In the genomic region with DNA sequence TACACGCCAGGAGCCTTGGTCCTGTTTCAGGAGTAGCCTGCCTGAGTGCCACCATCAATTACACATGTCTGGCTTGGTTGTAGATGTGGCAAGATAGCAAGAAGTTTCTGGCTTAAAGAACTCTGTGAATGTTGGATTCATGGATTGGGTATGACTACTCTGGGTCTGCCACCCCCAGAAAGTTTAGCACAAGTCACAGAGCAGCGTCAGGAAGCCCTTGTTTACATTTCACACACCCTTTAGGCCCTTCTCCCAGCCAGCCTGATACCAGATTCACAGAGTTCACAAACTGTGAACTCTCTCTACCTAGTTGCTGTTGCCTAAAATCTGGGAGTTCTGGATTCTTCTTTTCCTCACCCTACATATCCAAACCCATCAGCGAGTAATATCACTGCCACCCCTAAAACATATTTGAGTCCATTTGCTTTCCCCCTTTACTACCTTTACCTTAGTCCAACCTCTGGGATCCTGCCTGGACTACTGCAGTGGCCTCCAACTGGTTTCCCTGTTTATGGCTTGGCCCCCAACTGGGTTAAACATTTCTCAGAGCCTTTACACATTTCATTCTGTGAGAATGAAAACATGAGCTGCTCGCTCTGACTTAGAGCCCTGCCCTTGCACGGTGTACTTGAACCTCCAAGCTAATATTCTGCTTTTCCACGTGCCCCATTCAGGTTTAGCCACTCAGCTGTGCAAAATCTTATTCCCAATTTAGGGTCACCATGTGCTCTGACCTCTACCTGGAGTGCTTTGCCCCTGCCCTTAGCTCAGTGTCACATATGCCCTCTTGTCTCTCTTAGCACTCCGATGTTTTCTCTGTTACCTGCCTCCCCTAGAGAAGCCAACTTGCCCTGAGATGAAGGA, we compare ENCODE assay signal across 20 cellular contexts. TPM values are rescaled to one million over a fixed set of nuclear protein-coding genes. Genes with fewer than 3 reads are reported as not detected.
DNase-seq lines count a peak whose midpoint lies in the region; ATAC-seq and TF ChIP-seq lines count a peak whose summit lies in the region.
"Had no signal": no experiment of that assay in that cellular context is flagged by ENCODE, and none has a peak within 500 bp of the region (broad histone marks: within the 10 kb centered on the region; RNA-seq: fewer than 3 reads in every experiment).

No MANE protein-coding gene starts in this region.

- peaks cover 29% of the 10 kb centered on the region for H3K4me1 Mint-ChIP-seq in progenitor cell of endocrine pancreas (ENCODE audit: low read depth)

- DNase-seq in RWPE1 (ENCODE audit: low spot score) (no peak), hepatocyte (ENCODE audit: low spot score) (peak; percentile 54), progenitor cell of endocrine pancreas (ENCODE audit: low spot score, unreplicated experiment) (no peak), AG08395 (ENCODE audit: low spot score) (no peak), A172 (ENCODE audit: low spot score) (no peak)
- DNase-seq: activated CD4-positive, alpha-beta T cell treated with anti-CD3 and anti-CD28 coated beads, Interleukin-2, amount 50 U/mL, for 4 hours; activated naive CD4-positive, alpha-beta T cell treated with Interleukin-2 at 50 U/mL for 16 hours; hypothalamus; Karpas-422; midbrain; NCI-H1092 treated with DMSO at 0.1 percent for 48 hours; NCI-H524; nucleus accumbens; SHP77 treated with DMSO at 0.1 percent for 48 hours had no signal

- H3K4me3 ChIP-seq in hepatocyte, result no peak overlapping the region
- H3K4me3 ChIP-seq: BLaER1 treated with 17β-estradiol and CSF1 and Interleukin-3, amounts not matched to agents 10 nM and 100 nM; right atrium auricular region; thoracic aorta had no signal

- H3K27me3 ChIP-seq in hepatocyte, result no peaks in the 10 kb centered on the region
- H3K27me3 ChIP-seq: BLaER1 treated with 17β-estradiol and CSF1 and Interleukin-3, amounts not matched to agents 10 nM and 100 nM; right atrium auricular region had no signal

- POLR2A ChIA-PET in RWPE1 (lab: Yijun Ruan, JAX; ENCODE audit: low non-redundant PET), result no interaction called here

- H3K9me2 ChIP-seq in hepatocyte (replicated peaks; ENCODE audit: insufficient read depth), result no peaks in the 10 kb centered on the region

- no peaks in the 10 kb centered on the region for H3K79me2 ChIP-seq in hepatocyte

- H3K4me3 Mint-ChIP-seq in progenitor cell of endocrine pancreas (ENCODE audit: low read depth), result peak overlapping the region; percentile 44
- H3K4me3 Mint-ChIP-seq: stimulated activated effector memory CD8-positive, alpha-beta T cell treated with anti-CD3 and anti-CD28 coated beads, Interleukin-12 subunit alpha, Interleukin-12 subunit beta, amount 100 ng/mL, for 72 hours had no signal

- H3K9me3 ChIP-seq in hepatocyte (ENCODE audit: low read depth), result no peaks in the 10 kb centered on the region
- H3K9me3 ChIP-seq: BLaER1 treated with 17β-estradiol and CSF1 and Interleukin-3, amounts not matched to agents 10 nM and 100 nM; right atrium auricular region; thoracic aorta had no signal

- no peak overlapping the region for H2AFZ ChIP-seq in hepatocyte

- no peaks in the 10 kb centered on the region for H3K27me3 Mint-ChIP-seq in progenitor cell of endocrine pancreas

- peak overlapping the region; percentile 58 for H3K27ac ChIP-seq in RWPE1
- H3K27ac ChIP-seq in hepatocyte, result peak overlapping the region; percentile 89
- H3K27ac ChIP-seq: BLaER1 treated with 17β-estradiol and CSF1 and Interleukin-3, amounts not matched to agents 10 nM and 100 nM; right atrium auricular region; thoracic aorta; VCaP had no signal

- TF ChIP-seq CTCF in RWPE1 (conservative IDR thresholded peaks at IDR 0.05; ENCODE audit: low read depth) (no peak), hepatocyte (IDR thresholded peaks at IDR 0.05; ENCODE audit: poor library complexity) (no peak), progenitor cell of endocrine pancreas (IDR thresholded peaks at IDR 0.05; ENCODE audit: unreplicated experiment) (no peak)

- no peak for ATAC-seq in GM21367 (IDR thresholded peaks at IDR 0.05; ENCODE audit: unreplicated experiment)
- ATAC-seq: stimulated activated effector memory CD8-positive, alpha-beta T cell treated with anti-CD3 and anti-CD28 coated beads, Interleukin-12 subunit alpha, Interleukin-12 subunit beta, amount 100 ng/mL, for 72 hours had no signal

- H3K4me2 ChIP-seq in hepatocyte, result peak overlapping the region; percentile 47
- H3K4me2 ChIP-seq: BLaER1 treated with 17β-estradiol and CSF1 and Interleukin-3, amounts not matched to agents 10 nM and 100 nM had no signal

- peak overlapping the region; percentile 90 for H3K27ac Mint-ChIP-seq in progenitor cell of endocrine pancreas
- H3K27ac Mint-ChIP-seq: stimulated activated effector memory CD8-positive, alpha-beta T cell treated with anti-CD3 and anti-CD28 coated beads, Interleukin-12 subunit alpha, Interleukin-12 subunit beta, amount 100 ng/mL, for 72 hours had no signal

- peaks cover 16% of the 10 kb centered on the region for H3K36me3 Mint-ChIP-seq in progenitor cell of endocrine pancreas (ENCODE audit: insufficient read depth)

- H3K4me1 ChIP-seq in hepatocyte (ENCODE audit: insufficient read depth), result peaks cover 14% of the 10 kb centered on the region

- no peaks in the 10 kb centered on the region for H4K20me1 ChIP-seq in hepatocyte (ENCODE audit: insufficient read depth, poor library complexity, severe bottlenecking)

- H3K9me3 Mint-ChIP-seq in progenitor cell of endocrine pancreas (ENCODE audit: low read depth), result no peaks in the 10 kb centered on the region
- H3K9me3 Mint-ChIP-seq: stimulated activated effector memory CD8-positive, alpha-beta T cell treated with anti-CD3 and anti-CD28 coated beads, Interleukin-12 subunit alpha, Interleukin-12 subunit beta, amount 100 ng/mL, for 72 hours had no signal

- 66% methylated on average over 7 of the region's 7 CpGs for WGBS in hepatocyte (ENCODE audit: low lambda C conversion rate, missing lambda C conversion rate)

- CTCF ChIA-PET in RWPE1 (lab: Yijun Ruan, JAX), result interaction anchor here (2.3 kb wide), 1 partner anchor 53 kb away, joined by 7 read pairs; a partner anchor contains a TSS

- no peaks in the 10 kb centered on the region for H3K36me3 ChIP-seq in hepatocyte (replicated peaks; ENCODE audit: insufficient read depth, low read depth)
- H3K36me3 ChIP-seq: thoracic aorta had no signal

RNA-seq across cellular contexts. Expression of a gene that starts 4.0 kb away (rescaled TPM):
- total RNA-seq in hepatocyte (11.0 and 13.2 TPM in 2 replicates), progenitor cell of endocrine pancreas (34.8 and 35.9 TPM in 2 replicates)
- polyA plus RNA-seq in hepatocyte, result 23.7 and 27.7 TPM in 2 replicates
- total RNA-seq in A172 (2014; rRNA removed; shearing (Covaris generic)), result 8.8 and 13.9 TPM in 2 replicates

RNA-seq across cellular contexts. Expression of a gene that starts 8.4 kb away (rescaled TPM):
- total RNA-seq in hepatocyte, result 45.7 and 48.2 TPM in 2 replicates
- polyA plus RNA-seq in hepatocyte, result 68.8 and 73.8 TPM in 2 replicates
- 61.7 and 63.1 TPM in 2 replicates for total RNA-seq in progenitor cell of endocrine pancreas
- 71.8 and 114 TPM in 2 replicates for total RNA-seq in A172 (2014; rRNA removed; shearing (Covaris generic))

RNA-seq across cellular contexts. Expression of a gene that starts 12.6 kb away (rescaled TPM):
- 195 and 216 TPM in 2 replicates for total RNA-seq in hepatocyte
- 338 and 366 TPM in 2 replicates for polyA plus RNA-seq in hepatocyte
- 104 and 108 TPM in 2 replicates for total RNA-seq in progenitor cell of endocrine pancreas
- total RNA-seq in A172 (2014; rRNA removed; shearing (Covaris generic)), result 187 and 202 TPM in 2 replicates

RNA-seq across cellular contexts. Expression of a gene that starts 17.6 kb away (rescaled TPM):
- total RNA-seq in hepatocyte (18.6 and 31.5 TPM in 2 replicates), progenitor cell of endocrine pancreas (24.9 and 25.4 TPM in 2 replicates)
- 20.2 and 21.5 TPM in 2 replicates for polyA plus RNA-seq in hepatocyte
- total RNA-seq in A172 (2014; rRNA removed; shearing (Covaris generic)), result 26.5 and 31.6 TPM in 2 replicates

RNA-seq across cellular contexts. Expression of a gene that starts 40.6 kb away (rescaled TPM):
- total RNA-seq in hepatocyte, result 20.6 and 21.7 TPM in 2 replicates
- 25.4 and 30.7 TPM in 2 replicates for polyA plus RNA-seq in hepatocyte
- 34.6 and 35.8 TPM in 2 replicates for total RNA-seq in progenitor cell of endocrine pancreas
- 23.9 and 25.2 TPM in 2 replicates for total RNA-seq in A172 (2014; rRNA removed; shearing (Covaris generic))
